ENCODE assay signal across 18 cellular contexts in genomic region chr3:89562373-89562772, GRCh38.
"Had no signal": no experiment of that assay in that cellular context is flagged by ENCODE, and none has a peak within 500 bp of the region (broad histone marks: within the 10 kb centered on the region; RNA-seq: fewer than 3 reads in every experiment).

No MANE protein-coding gene starts in this region.

- H3K4me1 Mint-ChIP-seq: activated CD4-positive, alpha-beta memory T cell treated with anti-CD3 and anti-CD28 coated beads, Interleukin-2, amount 10 ng/mL, durations not matched to agents 7 days and 5 days; activated CD4-positive, alpha-beta T cell treated with anti-CD3 and anti-CD28 coated beads, Interleukin-2, amount 10 ng/mL, durations not matched to agents 24 days and 14 days; activated naive CD4-positive, alpha-beta T cell treated with anti-CD3 and anti-CD28 coated beads, Interleukin-2, amount 10 ng/mL, durations not matched to agents 7 days and 5 days; immature natural killer cell; naive thymus-derived CD8-positive, alpha-beta T cell had no signal

- H3K4me3 Mint-ChIP-seq: activated CD4-positive, alpha-beta memory T cell treated with anti-CD3 and anti-CD28 coated beads, Interleukin-2, amount 10 ng/mL, durations not matched to agents 7 days and 5 days; activated CD4-positive, alpha-beta T cell treated with anti-CD3 and anti-CD28 coated beads, Interleukin-2, amount 10 ng/mL, durations not matched to agents 24 days and 14 days; activated naive CD4-positive, alpha-beta T cell treated with anti-CD3 and anti-CD28 coated beads, Interleukin-2, amount 10 ng/mL, durations not matched to agents 7 days and 5 days; dendritic cell treated with granulocyte-macrophage colony-stimulating factor and Interleukin-4, amounts not matched to agents 40 ng/mL and 50 ng/mL, for 4 days; immature natural killer cell; mesothelial cell of epicardium; naive thymus-derived CD8-positive, alpha-beta T cell had no signal

- H3K36me3 Mint-ChIP-seq: activated naive CD4-positive, alpha-beta T cell treated with anti-CD3 and anti-CD28 coated beads, Interleukin-2, amount 10 ng/mL, durations not matched to agents 7 days and 5 days; mesothelial cell of epicardium had no signal

- H3K27ac ChIP-seq: hepatocyte, left lung, spleen, upper lobe of left lung had no signal

- H3K4me1 ChIP-seq: left lung, spleen, upper lobe of left lung had no signal

- H3K27ac Mint-ChIP-seq: activated CD4-positive, alpha-beta memory T cell treated with anti-CD3 and anti-CD28 coated beads, Interleukin-2, amount 10 ng/mL, durations not matched to agents 7 days and 5 days; activated CD4-positive, alpha-beta T cell treated with anti-CD3 and anti-CD28 coated beads, Interleukin-2, amount 10 ng/mL, durations not matched to agents 24 days and 14 days; activated naive CD4-positive, alpha-beta T cell treated with anti-CD3 and anti-CD28 coated beads, Interleukin-2, amount 10 ng/mL, durations not matched to agents 7 days and 5 days; dendritic cell treated with granulocyte-macrophage colony-stimulating factor and Interleukin-4, amounts not matched to agents 40 ng/mL and 50 ng/mL, for 4 days; immature natural killer cell; mesothelial cell of epicardium; naive thymus-derived CD8-positive, alpha-beta T cell had no signal

- ATAC-seq: activated CD4-positive, CD25-positive, alpha-beta regulatory T cell treated with anti-CD3 and anti-CD28 coated beads, Interleukin-2, amount 50 U/mL, for 24 hours; left lung; naive thymus-derived CD8-positive, alpha-beta T cell had no signal

- H3K79me2 ChIP-seq: hepatocyte had no signal

- DNase-seq: activated CD4-positive, alpha-beta memory T cell treated with anti-CD3 and anti-CD28 coated beads, Interleukin-2, amount 10 ng/mL, durations not matched to agents 7 days and 5 days; activated CD4-positive, alpha-beta T cell treated with anti-CD3 and anti-CD28 coated beads, Interleukin-2, amount 10 ng/mL, durations not matched to agents 24 days and 14 days; activated effector memory CD4-positive, alpha-beta T cell treated with anti-CD3 and anti-CD28 coated beads, Interleukin-2, amount 50 U/mL, for 16 hours; activated naive CD4-positive, alpha-beta T cell treated with anti-CD3 and anti-CD28 coated beads, Interleukin-2, amount 10 ng/mL, durations not matched to agents 7 days and 5 days; effector CD4-positive, alpha-beta T cell; glutamatergic neuron; immature natural killer cell; left lung; naive thymus-derived CD8-positive, alpha-beta T cell; spleen; stimulated activated CD4-positive, alpha-beta T cell treated with anti-CD3 and anti-CD28 coated beads, Interleukin-4, amount 100 ng/mL, for 1 hour; stimulated activated naive CD4-positive, alpha-beta T cell; upper lobe of left lung had no signal

- H3K4me2 ChIP-seq: hepatocyte had no signal

- H3K4me3 ChIP-seq: hepatocyte, left lung, lung, spleen, upper lobe of left lung had no signal

- H2AFZ ChIP-seq: hepatocyte had no signal

- H3K9me3 ChIP-seq: upper lobe of left lung had no signal

- H3K27me3 Mint-ChIP-seq: activated CD4-positive, alpha-beta memory T cell treated with anti-CD3 and anti-CD28 coated beads, Interleukin-2, amount 10 ng/mL, durations not matched to agents 7 days and 5 days; activated CD4-positive, alpha-beta T cell treated with anti-CD3 and anti-CD28 coated beads, Interleukin-2, amount 10 ng/mL, durations not matched to agents 24 days and 14 days; activated naive CD4-positive, alpha-beta T cell treated with anti-CD3 and anti-CD28 coated beads, Interleukin-2, amount 10 ng/mL, durations not matched to agents 7 days and 5 days; dendritic cell treated with granulocyte-macrophage colony-stimulating factor and Interleukin-4, amounts not matched to agents 40 ng/mL and 50 ng/mL, for 4 days; naive thymus-derived CD8-positive, alpha-beta T cell had no signal

- H3K36me3 ChIP-seq: left lung, spleen, upper lobe of left lung had no signal

- H3K27me3 ChIP-seq: hepatocyte, left lung, spleen, upper lobe of left lung had no signal
